In genomic region chr7:106548491-106548890, GRCh38 we compare ENCODE assay signal across 32 cellular contexts.
"Had no signal": no experiment of that assay in that cellular context is flagged by ENCODE, and none has a peak within 500 bp of the region (broad histone marks: within the 10 kb centered on the region; RNA-seq: fewer than 3 reads in every experiment).

No MANE protein-coding gene starts in this region.

- H3K27ac ChIP-seq: adrenal gland, body of pancreas, brain microvascular endothelial cell, breast epithelium, VCaP had no signal

- DNase-seq: activated B cell treated with CpG ODN at 0.5 μM for 24 hours; activated CD4-positive, alpha-beta memory T cell treated with anti-CD3 and anti-CD28 coated beads for 36 hours; activated CD4-positive, alpha-beta T cell treated with anti-CD3 and anti-CD28 coated beads for 4 hours; activated CD4-positive, alpha-beta T cell treated with anti-CD3 and anti-CD28 coated beads, Interleukin-2, amount 10 ng/mL, durations not matched to agents 24 days and 14 days; activated CD4-positive, alpha-beta T cell treated with anti-CD3 and anti-CD28 coated beads, Interleukin-2, amount 50 U/mL, for 1 hour; activated CD4-positive, alpha-beta T cell treated with anti-CD3 and anti-CD28 coated beads, Interleukin-2, amount 50 U/mL, for 4 hours; activated CD4-positive, CD25-positive, alpha-beta regulatory T cell treated with anti-CD3 and anti-CD28 coated beads, Interleukin-2, amount 50 U/mL, for 72 hours; activated CD8-positive, alpha-beta memory T cell treated with anti-CD3 and anti-CD28 coated beads, Interleukin-2, amount 50 U/mL, for 4 hours; activated CD8-positive, alpha-beta T cell treated with anti-CD3 and anti-CD28 coated beads for 36 hours; activated effector memory CD4-positive, alpha-beta T cell treated with anti-CD3 and anti-CD28 coated beads, Interleukin-2, amount 50 U/mL, for 16 hours; activated gamma-delta T cell treated with Interleukin-2 at 50 U/mL for 16 hours; activated naive CD4-positive, alpha-beta T cell; activated naive CD4-positive, alpha-beta T cell treated with anti-CD3 and anti-CD28 coated beads for 36 hours; activated naive CD4-positive, alpha-beta T cell treated with anti-CD3 and anti-CD28 coated beads, Interleukin-2, amount 50 U/mL, for 16 hours; activated naive CD8-positive, alpha-beta T cell treated with anti-CD3 and anti-CD28 coated beads for 36 hours; activated T-cell treated with anti-CD3 and anti-CD28 coated beads for 4 hours; activated T-cell treated with anti-CD3 and anti-CD28 coated beads, Interleukin-2, amount 50 U/mL, for 1 hour; activated T-cell treated with anti-CD3 and anti-CD28 coated beads, Interleukin-2, amount 50 U/mL, for 4 hours; activated T-cell treated with anti-CD3 and anti-CD28 coated beads, Interleukin-2, amount 50 U/mL, for 72 hours; adrenal gland; amniotic stem cell; aorta; body of pancreas; brain microvascular endothelial cell; central memory CD4-positive, alpha-beta T cell; T-helper 1 cell; T-helper 2 cell; T-helper 9 cell had no signal

- H3K9me3 ChIP-seq: adrenal gland, body of pancreas, breast epithelium had no signal

- ATAC-seq: activated CD8-positive, alpha-beta T cell treated with anti-CD3 and anti-CD28 coated beads for 36 hours; activated naive CD4-positive, alpha-beta T cell treated with anti-CD3 and anti-CD28 coated beads, Interleukin-2, amount 50 U/mL, for 72 hours; activated T-cell treated with anti-CD3 and anti-CD28 coated beads, Interleukin-2, amount 50 U/mL, for 4 hours; activated T-cell treated with anti-CD3 and anti-CD28 coated beads, Interleukin-2, amount 50 U/mL, for 72 hours; activated T-helper 17 cell treated with anti-CD3 and anti-CD28 coated beads, Interleukin-2, amount 50 U/mL, for 72 hours; body of pancreas had no signal

- H3K4me3 ChIP-seq: adrenal gland, body of pancreas, breast epithelium had no signal

- H3K36me3 ChIP-seq: adrenal gland, brain microvascular endothelial cell, breast epithelium had no signal

- H3K4me1 ChIP-seq: body of pancreas, breast epithelium had no signal

- H3K27me3 ChIP-seq: adrenal gland, body of pancreas, brain microvascular endothelial cell, breast epithelium had no signal
